11 cellular contexts compared by ENCODE assay signal in the genomic region with DNA sequence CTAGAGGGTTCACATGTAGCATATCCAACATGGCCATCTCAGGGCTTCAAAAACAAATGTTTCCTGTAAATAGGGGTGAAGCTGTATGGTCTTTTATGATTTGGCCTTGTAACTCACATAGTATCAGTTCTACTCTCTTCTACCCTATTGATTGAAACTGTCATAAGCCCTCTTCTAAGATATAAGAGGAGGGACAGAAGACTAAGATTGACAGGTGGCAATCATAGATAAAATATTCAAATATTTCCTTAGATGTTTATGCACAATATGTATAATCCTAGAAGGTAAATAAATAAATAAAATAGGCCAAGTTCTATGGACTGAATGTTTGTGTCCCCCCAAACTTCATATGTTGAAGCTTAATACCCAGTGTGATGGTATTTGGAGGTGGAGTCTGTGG. TPM values are rescaled to one million over a fixed set of nuclear protein-coding genes. Genes with fewer than 3 reads are reported as not detected.
"Had no signal": no experiment of that assay in that cellular context is flagged by ENCODE, and none has a peak within 500 bp of the region (broad histone marks: within the 10 kb centered on the region; RNA-seq: fewer than 3 reads in every experiment).

No MANE protein-coding gene starts in this region.

- DNase-seq: Karpas-422, Kasumi-1, KBM-7, KG1 had no signal

- ATAC-seq: HepG2 had no signal

- H3K27ac ChIP-seq: HL-60, KMS-11 had no signal

- FAIRE-seq: HepG2, HTR-8/SVneo had no signal

- H3K9ac ChIP-seq: KMS-11 had no signal

- H3K4me2 ChIP-seq: KMS-11 had no signal

RNA-seq across cellular contexts. Expression of gene BEX3, which starts 6.9 kb away (rescaled TPM):
- total RNA-seq: HT-29 had no signal

RNA-seq across cellular contexts. Expression of gene TCEAL7, which starts 39.4 kb away (rescaled TPM):
- total RNA-seq: HepG2, HT-29, HT1080 had no signal
- polyA plus RNA-seq: HepG2, IgD-negative memory B cell had no signal

RNA-seq across cellular contexts. Expression of gene BEX2, which starts 58.7 kb away (rescaled TPM):
- total RNA-seq: HT-29 had no signal
